ENCODE assay signal across 1 cellular context in the genomic region with DNA sequence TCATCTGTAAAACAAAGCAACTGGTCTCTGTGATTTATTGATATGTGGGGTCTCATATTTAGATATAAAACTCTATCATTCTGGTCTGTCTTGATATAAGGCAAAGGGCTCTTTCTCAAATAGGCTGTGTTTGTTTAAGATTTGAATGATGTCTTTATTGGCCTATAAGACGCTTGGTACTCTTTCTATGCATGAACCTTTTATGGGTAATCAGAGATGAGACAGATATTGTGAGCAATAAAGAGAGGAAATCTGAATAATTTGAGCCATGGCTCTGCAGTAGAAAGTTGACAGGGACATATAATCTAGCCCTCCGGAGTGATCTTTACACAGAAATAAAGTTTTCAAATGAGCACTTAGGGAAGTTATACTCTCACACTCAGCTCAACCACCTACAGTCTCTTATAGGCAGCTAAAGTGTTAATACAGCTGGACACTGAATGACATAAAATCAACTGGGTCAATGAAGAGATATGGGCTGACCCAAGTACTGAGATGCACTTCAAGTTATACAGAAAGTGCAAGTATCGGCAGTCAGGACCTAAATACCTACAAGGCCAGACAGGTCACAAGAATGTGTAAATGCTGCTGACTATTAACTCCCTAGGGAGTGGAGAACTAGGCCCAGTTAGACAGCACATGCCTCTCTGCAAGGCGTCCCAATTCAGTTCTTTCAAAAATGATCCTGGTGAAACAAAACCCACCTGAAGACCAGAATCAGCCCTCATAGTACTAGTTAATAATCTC.
TF ChIP-seq lines count a peak whose summit lies in the region.

No MANE protein-coding gene starts in this region.

TF ChIP-seq in HepG2, 621 proteins besides CTCF, POLR2A, EP300 and RAD21 (continued from another document):
- TF ChIP-seq, protein P1, sequence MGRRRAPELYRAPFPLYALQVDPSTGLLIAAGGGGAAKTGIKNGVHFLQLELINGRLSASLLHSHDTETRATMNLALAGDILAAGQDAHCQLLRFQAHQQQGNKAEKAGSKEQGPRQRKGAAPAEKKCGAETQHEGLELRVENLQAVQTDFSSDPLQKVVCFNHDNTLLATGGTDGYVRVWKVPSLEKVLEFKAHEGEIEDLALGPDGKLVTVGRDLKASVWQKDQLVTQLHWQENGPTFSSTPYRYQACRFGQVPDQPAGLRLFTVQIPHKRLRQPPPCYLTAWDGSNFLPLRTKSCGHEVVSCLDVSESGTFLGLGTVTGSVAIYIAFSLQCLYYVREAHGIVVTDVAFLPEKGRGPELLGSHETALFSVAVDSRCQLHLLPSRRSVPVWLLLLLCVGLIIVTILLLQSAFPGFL (CRISPR knock-in tag; IDR thresholded peaks at IDR 0.05), result no peak
